In genomic region chr2:70124983-70125480, GRCh38 we compare ENCODE assay signal across 8 cellular contexts. TPM values are rescaled to one million over a fixed set of nuclear protein-coding genes. Genes with fewer than 3 reads are reported as not detected.
DNase-seq lines count a peak whose midpoint lies in the region; TF ChIP-seq lines count a peak whose summit lies in the region.

No MANE protein-coding gene starts in this region.

- H3F3A ChIP-seq in smooth muscle cell (ENCODE audit: low read depth) = peaks cover 11% of the 10 kb centered on the region

- H3K4me1 ChIP-seq in smooth muscle cell (ENCODE audit: low read depth) = peaks cover 9% of the 10 kb centered on the region

- WGBS in smooth muscle cell (ENCODE audit: low lambda C conversion rate) = 2% methylated on average over 29 of the region's 36 CpGs

- H3K9ac ChIP-seq in smooth muscle cell (ENCODE audit: low read depth) = peak overlapping the region; percentile 87

- H2AFZ ChIP-seq in smooth muscle cell (ENCODE audit: low read depth) = peak overlapping the region; percentile 77

- H3K4me3 ChIP-seq in cardiac fibroblast (replicated peaks in 1 of 2; ENCODE audit: low read depth in 2 of 2, low read length in 2 of 2) = peak overlapping the region; percentile 44 to 48
- peak overlapping the region; percentile 54 for H3K4me3 ChIP-seq in smooth muscle cell

- H3K27ac ChIP-seq in smooth muscle cell (ENCODE audit: low read depth) = peak overlapping the region; percentile 91

- H3K27me3 ChIP-seq in smooth muscle cell (ENCODE audit: low read depth) = no peaks in the 10 kb centered on the region

- H3K36me3 ChIP-seq in smooth muscle cell (ENCODE audit: low read depth) = no peaks in the 10 kb centered on the region

- peak; percentile 45 for DNase-seq in NCI-H2107 treated with DMSO at 0.1 percent for 48 hours (lab: John Stamatoyannopoulos, UW; ENCODE audit: unreplicated experiment)
- no peak for DNase-seq in NCI-H2107 (lab: John Stamatoyannopoulos, UW)
- peak; percentile 52 for DNase-seq in LHCN-M2 (ENCODE audit: low read depth)
- DNase-seq in UCSD-AML1 (lab: John Stamatoyannopoulos, UW; ENCODE audit: unreplicated experiment) = peak; percentile 62
- peak; percentile 60 to 61 for DNase-seq in cardiac fibroblast (ENCODE audit: low read depth in 2 of 2)
- peak; percentile 71 for DNase-seq in islet precursor cell
- DNase-seq in smooth muscle cell (lab: John Stamatoyannopoulos, UW; ENCODE audit: unreplicated experiment) = no peak
- no peak for DNase-seq in cortex of kidney (lab: John Stamatoyannopoulos, UW)

- H4K20me1 ChIP-seq in smooth muscle cell (ENCODE audit: low read depth) = no peaks in the 10 kb centered on the region

- TF ChIP-seq CTCF in cardiac fibroblast (IDR thresholded peaks at IDR 0.05; ENCODE audit: low read depth, low read length) (no peak), smooth muscle cell (IDR thresholded peaks at IDR 0.05; ENCODE audit: borderline replicate concordance, insufficient read depth, poor library complexity, severe bottlenecking) (no peak)

- H3K4me2 ChIP-seq in smooth muscle cell = peak overlapping the region; percentile 86

- no peaks in the 10 kb centered on the region for H3K9me3 ChIP-seq in smooth muscle cell (replicated peaks; ENCODE audit: low read depth)

- no peaks in the 10 kb centered on the region for H3K79me2 ChIP-seq in smooth muscle cell (ENCODE audit: low read depth)

RNA-seq across cellular contexts. Expression of gene PCBP1, which starts 37.8 kb away (rescaled TPM):
- total RNA-seq in LHCN-M2 (2014; rRNA removed) (39.0 and 49.7 TPM in 2 replicates), smooth muscle cell (90.7 and 109 TPM in 2 replicates)
- 313 TPM for polyA plus RNA-seq in LHCN-M2 (2012)
- polyA plus RNA-seq in smooth muscle cell = 145 and 150 TPM in 2 replicates

Comparison
In these comparisons a context has a peak if more than half of its experiments do, and no peak if none do; other contexts are left out.
1. DNase-seq: peak in NCI-H2107 treated with DMSO at 0.1 percent for 48 hours (single experiment), LHCN-M2 (single experiment), UCSD-AML1 (single experiment), cardiac fibroblast (2 of 2) and islet precursor cell (single experiment); none in NCI-H2107 (single experiment), smooth muscle cell (single experiment) and cortex of kidney (single experiment).